1 cellular context compared by ENCODE assay signal in the genomic region with DNA sequence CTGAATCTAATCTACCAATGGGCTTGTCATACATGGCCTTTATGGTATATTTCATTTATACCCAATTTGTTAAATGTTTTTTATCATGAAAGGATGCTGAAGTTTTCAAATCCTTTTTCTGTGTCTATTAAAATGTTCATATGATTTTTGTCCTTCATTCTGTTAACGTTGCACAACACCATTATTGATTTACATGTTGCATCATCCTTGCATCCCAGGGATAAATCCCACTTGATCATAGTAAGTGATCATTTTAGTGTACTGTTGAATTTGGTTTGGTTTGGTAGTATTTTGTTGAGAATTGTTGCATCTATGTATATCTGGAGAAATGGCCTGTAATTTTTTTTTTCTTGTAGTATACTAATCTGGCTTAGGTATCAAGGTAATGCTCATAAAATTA.
A peak's percentile ranks its signal among the peaks of the same experiment; 100 is the strongest.
TF ChIP-seq lines count a peak whose summit lies in the region.

No MANE protein-coding gene starts in this region.

TF ChIP-seq in H1, 55 proteins besides CTCF, POLR2A, EP300 and RAD21:
- TF ChIP-seq CEBPB (IDR thresholded peaks at IDR 0.05; ENCODE audit: low read depth, low read length), result 0 out of 2 replicates have a peak, but pooled peaks have one; percentile 53
- no peak for TF ChIP-seq POU5F1 (IDR thresholded peaks at IDR 0.05; ENCODE audit: low read depth, low read length)
- TF ChIP-seq CBX5 (IDR thresholded peaks at IDR 0.05; ENCODE audit: low read depth, low read length), result no peak
- no peak for TF ChIP-seq FOSL1 (IDR thresholded peaks at IDR 0.05; ENCODE audit: insufficient read depth, low read depth, low read length)
